In genomic region chr5:171392585-171393159, GRCh38 we compare ENCODE assay signal across 1 cellular context.
TF ChIP-seq lines count a peak whose summit lies in the region.

No MANE protein-coding gene starts in this region.

TF ChIP-seq in WTC11, 78 proteins besides CTCF, POLR2A, EP300 and RAD21 (continued from another document):
- no peak for TF ChIP-seq HMGXB4 (CRISPR knock-in tag; IDR thresholded peaks at IDR 0.05)
- TF ChIP-seq, protein P1, sequence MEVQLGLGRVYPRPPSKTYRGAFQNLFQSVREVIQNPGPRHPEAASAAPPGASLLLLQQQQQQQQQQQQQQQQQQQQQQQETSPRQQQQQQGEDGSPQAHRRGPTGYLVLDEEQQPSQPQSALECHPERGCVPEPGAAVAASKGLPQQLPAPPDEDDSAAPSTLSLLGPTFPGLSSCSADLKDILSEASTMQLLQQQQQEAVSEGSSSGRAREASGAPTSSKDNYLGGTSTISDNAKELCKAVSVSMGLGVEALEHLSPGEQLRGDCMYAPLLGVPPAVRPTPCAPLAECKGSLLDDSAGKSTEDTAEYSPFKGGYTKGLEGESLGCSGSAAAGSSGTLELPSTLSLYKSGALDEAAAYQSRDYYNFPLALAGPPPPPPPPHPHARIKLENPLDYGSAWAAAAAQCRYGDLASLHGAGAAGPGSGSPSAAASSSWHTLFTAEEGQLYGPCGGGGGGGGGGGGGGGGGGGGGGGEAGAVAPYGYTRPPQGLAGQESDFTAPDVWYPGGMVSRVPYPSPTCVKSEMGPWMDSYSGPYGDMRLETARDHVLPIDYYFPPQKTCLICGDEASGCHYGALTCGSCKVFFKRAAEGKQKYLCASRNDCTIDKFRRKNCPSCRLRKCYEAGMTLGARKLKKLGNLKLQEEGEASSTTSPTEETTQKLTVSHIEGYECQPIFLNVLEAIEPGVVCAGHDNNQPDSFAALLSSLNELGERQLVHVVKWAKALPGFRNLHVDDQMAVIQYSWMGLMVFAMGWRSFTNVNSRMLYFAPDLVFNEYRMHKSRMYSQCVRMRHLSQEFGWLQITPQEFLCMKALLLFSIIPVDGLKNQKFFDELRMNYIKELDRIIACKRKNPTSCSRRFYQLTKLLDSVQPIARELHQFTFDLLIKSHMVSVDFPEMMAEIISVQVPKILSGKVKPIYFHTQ (CRISPR knock-in tag; IDR thresholded peaks at IDR 0.05) = no peak
- no peak for TF ChIP-seq JAZF1 (CRISPR knock-in tag; IDR thresholded peaks at IDR 0.05)
- TF ChIP-seq ZNF396 (CRISPR knock-in tag; IDR thresholded peaks at IDR 0.05; ENCODE audit: borderline replicate concordance) = no peak
- no peak for TF ChIP-seq SMAD4 (CRISPR knock-in tag; IDR thresholded peaks at IDR 0.05)
- no peak for TF ChIP-seq NR1H2 (CRISPR knock-in tag; IDR thresholded peaks at IDR 0.05)
- no peak for TF ChIP-seq FOXP4 (CRISPR knock-in tag; IDR thresholded peaks at IDR 0.05)
- TF ChIP-seq TP53 (CRISPR knock-in tag; IDR thresholded peaks at IDR 0.05) = no peak
- TF ChIP-seq ZNF219 (CRISPR knock-in tag; IDR thresholded peaks at IDR 0.05; ENCODE audit: borderline replicate concordance) = no peak
- no peak for TF ChIP-seq CREM (CRISPR knock-in tag; IDR thresholded peaks at IDR 0.05)
- no peak for TF ChIP-seq NFATC4 (CRISPR knock-in tag; IDR thresholded peaks at IDR 0.05)
TF ChIP-seq in WTC11: peak in this region for 0.
